17 cellular contexts compared by ENCODE assay signal in genomic region chr7:113263749-113264148, GRCh38.
"Had no signal": no experiment of that assay in that cellular context is flagged by ENCODE, and none has a peak within 500 bp of the region (broad histone marks: within the 10 kb centered on the region; RNA-seq: fewer than 3 reads in every experiment).

No MANE protein-coding gene starts in this region.

- DNase-seq: activated CD4-positive, alpha-beta T cell treated with anti-CD3 and anti-CD28 coated beads for 1 hour; activated CD4-positive, alpha-beta T cell treated with anti-CD3 and anti-CD28 coated beads, Interleukin-2, amount 50 U/mL, for 4 hours; activated naive CD4-positive, alpha-beta T cell treated with anti-CD3 and anti-CD28 coated beads, Interleukin-2, amount 50 U/mL, for 16 hours; activated T-cell treated with anti-CD3 and anti-CD28 coated beads, Interleukin-2, amount 50 U/mL, for 1 hour; dermis blood vessel endothelial cell; effector memory CD8-positive, alpha-beta T cell; foreskin keratinocyte; glutamatergic neuron; hypothalamus; kidney; left lung; mucosa of descending colon; naive thymus-derived CD4-positive, alpha-beta T cell; stimulated activated CD4-positive, alpha-beta T cell treated with anti-CD3 and anti-CD28 coated beads, Interleukin-2, amount 100 ng/mL, for 24 hours; stomach; testis; upper lobe of right lung had no signal

- H3K4me3 ChIP-seq: left lung, mucosa of descending colon, stomach, testis, upper lobe of right lung had no signal

- H3K4me1 Mint-ChIP-seq: naive thymus-derived CD4-positive, alpha-beta T cell had no signal

- H3K36me3 Mint-ChIP-seq: naive thymus-derived CD4-positive, alpha-beta T cell had no signal

- H3K27me3 ChIP-seq: foreskin keratinocyte, left lung, stomach, testis, upper lobe of right lung had no signal

- H3K27me3 Mint-ChIP-seq: effector memory CD8-positive, alpha-beta T cell had no signal

- H3K36me3 ChIP-seq: left lung, stomach, upper lobe of right lung had no signal

- H3K4me3 Mint-ChIP-seq: effector memory CD8-positive, alpha-beta T cell; naive thymus-derived CD4-positive, alpha-beta T cell had no signal

- ATAC-seq: effector memory CD8-positive, alpha-beta T cell; foreskin keratinocyte; left lung; mucosa of descending colon; naive thymus-derived CD4-positive, alpha-beta T cell; upper lobe of right lung had no signal

- H3K27ac ChIP-seq: foreskin keratinocyte, left lung, stomach, testis, upper lobe of right lung had no signal

- H3K4me1 ChIP-seq: foreskin keratinocyte, left lung, stomach, testis, upper lobe of right lung had no signal

- H3K27ac Mint-ChIP-seq: effector memory CD8-positive, alpha-beta T cell; naive thymus-derived CD4-positive, alpha-beta T cell had no signal
